ENCODE assay signal across 1 cellular context in the genomic region with DNA sequence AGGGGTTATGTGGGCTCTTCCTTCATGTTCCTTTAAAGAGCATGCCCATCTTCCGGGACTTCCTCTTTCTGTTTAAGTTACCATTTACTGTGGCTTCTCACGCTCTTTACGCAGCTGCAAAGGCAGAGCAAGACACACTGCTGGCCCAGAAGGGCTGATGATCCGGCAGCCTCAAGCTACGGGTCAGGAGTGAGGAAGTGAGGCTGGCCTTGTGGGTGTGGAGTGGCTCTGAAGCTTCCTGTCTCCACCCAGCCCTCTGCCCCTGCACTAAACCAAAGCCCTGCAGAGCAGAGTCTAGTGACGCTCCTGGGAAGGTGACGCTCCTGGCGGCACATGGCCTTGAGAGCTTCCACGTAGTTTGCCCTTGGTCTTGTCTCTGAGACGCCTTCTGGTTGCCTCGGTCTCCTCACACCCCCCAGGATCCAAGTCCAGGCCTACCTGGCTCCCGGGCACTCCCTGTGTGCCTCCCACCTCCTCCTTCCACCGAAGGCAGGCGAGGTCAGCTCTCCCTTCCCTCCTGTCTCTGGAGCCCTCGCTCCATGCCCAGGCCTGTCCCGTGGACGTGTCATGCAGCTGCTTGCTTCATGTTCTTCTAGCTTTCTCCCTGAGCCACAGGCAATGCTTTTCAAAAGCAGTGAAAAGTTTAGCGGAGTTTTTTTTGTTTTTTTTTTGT.
TF ChIP-seq lines count a peak whose summit lies in the region.

No MANE protein-coding gene starts in this region.

TF ChIP-seq in SK-N-SH, 30 proteins besides CTCF, POLR2A, EP300 and RAD21 (continued from another document):
- TF ChIP-seq REST (IDR thresholded peaks at IDR 0.05; ENCODE audit: low read depth, low read length), result no peak
- TF ChIP-seq RFX5 (IDR thresholded peaks at IDR 0.05; ENCODE audit: low read length), result no peak
- no peak for TF ChIP-seq MXI1 (IDR thresholded peaks at IDR 0.05; ENCODE audit: low read depth, low read length)
- TF ChIP-seq, protein P1, sequence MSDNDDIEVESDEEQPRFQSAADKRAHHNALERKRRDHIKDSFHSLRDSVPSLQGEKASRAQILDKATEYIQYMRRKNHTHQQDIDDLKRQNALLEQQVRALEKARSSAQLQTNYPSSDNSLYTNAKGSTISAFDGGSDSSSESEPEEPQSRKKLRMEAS (IDR thresholded peaks at IDR 0.05; ENCODE audit: low read depth), result no peak
- TF ChIP-seq, protein P2, sequence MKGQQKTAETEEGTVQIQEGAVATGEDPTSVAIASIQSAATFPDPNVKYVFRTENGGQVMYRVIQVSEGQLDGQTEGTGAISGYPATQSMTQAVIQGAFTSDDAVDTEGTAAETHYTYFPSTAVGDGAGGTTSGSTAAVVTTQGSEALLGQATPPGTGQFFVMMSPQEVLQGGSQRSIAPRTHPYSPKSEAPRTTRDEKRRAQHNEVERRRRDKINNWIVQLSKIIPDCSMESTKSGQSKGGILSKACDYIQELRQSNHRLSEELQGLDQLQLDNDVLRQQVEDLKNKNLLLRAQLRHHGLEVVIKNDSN (IDR thresholded peaks at IDR 0.05; ENCODE audit: borderline replicate concordance, low read depth), result no peak
TF ChIP-seq in SK-N-SH: peak in this region for 0.
